ENCODE assay signal across 11 cellular contexts in the genomic region with DNA sequence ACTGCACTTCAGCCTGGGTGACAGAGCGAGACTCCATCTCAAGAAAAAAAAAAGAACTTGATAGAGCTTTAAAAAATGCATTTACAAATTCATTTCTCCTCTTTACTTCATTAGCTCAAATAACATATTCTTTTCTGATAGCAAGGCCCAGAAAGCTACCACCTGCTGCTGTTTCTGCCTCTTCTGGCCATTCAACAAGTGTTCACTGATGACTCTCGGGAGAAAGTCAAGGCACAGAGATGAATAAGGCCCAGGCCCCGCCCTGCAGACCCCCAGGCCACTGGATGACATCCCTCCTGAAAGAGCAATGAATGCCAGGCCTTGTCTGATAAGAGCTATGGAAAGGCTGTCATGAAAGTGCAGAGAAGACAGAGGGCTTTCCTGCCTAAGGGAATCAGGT.
"Had no signal": no experiment of that assay in that cellular context is flagged by ENCODE, and none has a peak within 500 bp of the region (broad histone marks: within the 10 kb centered on the region; RNA-seq: fewer than 3 reads in every experiment).

No MANE protein-coding gene starts in this region.

- H3K27ac ChIP-seq: coronary artery, prostate gland, right lobe of liver, upper lobe of left lung had no signal

- DNase-seq: central memory CD4-positive, alpha-beta T cell; effector CD4-positive, alpha-beta T cell; foreskin melanocyte; naive thymus-derived CD8-positive, alpha-beta T cell; occipital lobe; right lobe of liver; SW 1271; upper lobe of left lung had no signal

- H3K4me3 Mint-ChIP-seq: naive thymus-derived CD8-positive, alpha-beta T cell had no signal

- H3K27me3 ChIP-seq: right lobe of liver, upper lobe of left lung had no signal

- H3K4me3 ChIP-seq: coronary artery, mucosa of descending colon, prostate gland, right lobe of liver, upper lobe of left lung had no signal

- H3K9me3 ChIP-seq: mucosa of descending colon, prostate gland, right lobe of liver, upper lobe of left lung had no signal

- H3K36me3 ChIP-seq: prostate gland, right lobe of liver, upper lobe of left lung had no signal

- H3K4me1 ChIP-seq: prostate gland had no signal

- H3K27ac Mint-ChIP-seq: naive thymus-derived CD8-positive, alpha-beta T cell had no signal

- H3K9me3 Mint-ChIP-seq: naive thymus-derived CD8-positive, alpha-beta T cell had no signal

- ATAC-seq: naive thymus-derived CD8-positive, alpha-beta T cell; right lobe of liver had no signal

- H3K36me3 Mint-ChIP-seq: naive thymus-derived CD8-positive, alpha-beta T cell had no signal
